Comparison of ENCODE assay signal across 8 cellular contexts in the genomic region with DNA sequence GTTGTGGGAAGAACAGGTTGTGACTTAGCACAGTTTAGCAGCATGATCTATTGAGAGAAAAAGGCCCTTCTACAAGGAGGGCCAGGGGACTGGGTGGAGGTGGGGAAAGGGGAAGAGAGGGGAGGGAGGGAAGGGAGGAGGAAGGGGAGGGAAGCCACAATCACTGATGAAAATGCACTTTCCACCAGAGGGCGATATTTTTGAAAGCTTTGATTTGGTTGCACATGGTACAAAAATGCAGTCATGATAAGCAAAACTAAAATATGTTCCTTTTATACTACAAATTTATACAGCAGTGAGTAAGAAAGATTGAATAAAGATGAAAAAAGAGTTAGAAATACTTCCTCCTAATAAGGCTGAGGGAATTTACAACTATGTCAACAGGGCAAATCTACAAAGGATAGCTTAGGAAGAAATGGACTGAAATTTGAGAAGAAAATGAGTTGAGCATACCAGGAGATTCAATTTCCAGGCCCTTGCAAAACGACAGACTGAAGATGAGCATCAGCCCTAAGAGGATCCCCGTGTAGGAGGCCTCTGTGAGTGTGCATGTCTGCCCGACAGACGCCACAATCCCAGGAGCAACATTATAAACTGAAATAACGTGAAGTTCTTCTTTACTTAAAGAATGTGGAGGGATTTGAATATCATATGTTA. TPM values are rescaled to one million over a fixed set of nuclear protein-coding genes. Genes with fewer than 3 reads are reported as not detected.
DNase-seq lines count a peak whose midpoint lies in the region; ATAC-seq lines count a peak whose summit lies in the region.

No MANE protein-coding gene starts in this region.

- peaks cover 28% of the 10 kb centered on the region for H3K36me3 Mint-ChIP-seq in activated naive CD8-positive, alpha-beta T cell treated with anti-CD3 and anti-CD28 coated beads, Interleukin-2, amount 50 U/mL, for 24 hours (ENCODE audit: low read depth)
- H3K36me3 Mint-ChIP-seq in activated naive CD8-positive, alpha-beta T cell treated with anti-CD3 and anti-CD28 coated beads for 36 hours, result peaks cover 22% of the 10 kb centered on the region

- no peaks in the 10 kb centered on the region for H3K4me1 ChIP-seq in mesendoderm (ENCODE audit: control insufficient read depth, low read depth, low read length)

- H2BK120ac ChIP-seq in mesendoderm (ENCODE audit: low read depth, low read length), result no peak overlapping the region

- no peak overlapping the region for H3K4me2 ChIP-seq in mesendoderm (ENCODE audit: low read length)

- peaks cover 6% of the 10 kb centered on the region for H3K9me3 Mint-ChIP-seq in activated naive CD8-positive, alpha-beta T cell treated with anti-CD3 and anti-CD28 coated beads, Interleukin-2, amount 50 U/mL, for 24 hours
- H3K9me3 Mint-ChIP-seq in activated naive CD8-positive, alpha-beta T cell treated with anti-CD3 and anti-CD28 coated beads for 36 hours, result peaks cover 5% of the 10 kb centered on the region

- H3K4me3 Mint-ChIP-seq in activated naive CD8-positive, alpha-beta T cell treated with anti-CD3 and anti-CD28 coated beads, Interleukin-2, amount 50 U/mL, for 24 hours, result no peak overlapping the region
- no peak overlapping the region for H3K4me3 Mint-ChIP-seq in activated naive CD8-positive, alpha-beta T cell treated with anti-CD3 and anti-CD28 coated beads for 36 hours

- no peaks in the 10 kb centered on the region for H3K27me3 ChIP-seq in mesendoderm (ENCODE audit: insufficient read depth, low read length, poor library complexity)

- no peak overlapping the region for H3K4ac ChIP-seq in mesendoderm (ENCODE audit: low read depth, low read length)

- no peaks in the 10 kb centered on the region for H3K36me3 ChIP-seq in mesendoderm (ENCODE audit: control insufficient read depth, insufficient read depth, low read length)

- no peak overlapping the region for H3K9ac ChIP-seq in mesendoderm (ENCODE audit: low read length)

- H3K79me1 ChIP-seq in mesendoderm (ENCODE audit: low read length), result no peaks in the 10 kb centered on the region

- no peak overlapping the region for H2AK5ac ChIP-seq in mesendoderm (ENCODE audit: low read length)

- H2BK15ac ChIP-seq in mesendoderm (replicated peaks; ENCODE audit: low read depth), result no peak overlapping the region

- no peaks in the 10 kb centered on the region for H3K79me2 ChIP-seq in mesendoderm (ENCODE audit: control insufficient read depth, insufficient read depth, low read length)

- no peak overlapping the region for H3K23ac ChIP-seq in mesendoderm (ENCODE audit: low read length)

- H4K5ac ChIP-seq in mesendoderm (ENCODE audit: low read length), result no peak overlapping the region

- H3K56ac ChIP-seq in mesendoderm (ENCODE audit: low read length), result no peak overlapping the region

- DNase-seq in activated naive CD8-positive, alpha-beta T cell treated with anti-CD3 and anti-CD28 coated beads, Interleukin-2, amount 50 U/mL, for 24 hours, result peak; percentile 16
- DNase-seq in activated naive CD8-positive, alpha-beta T cell treated with anti-CD3 and anti-CD28 coated beads for 36 hours, result no peak
- DNase-seq in NCI-H82 (lab: John Stamatoyannopoulos, UW) (peak; percentile 70), cerebellar cortex (ENCODE audit: low spot score) (peak; percentile 44), mesendoderm (peak; percentile 72), HuH-7 (ENCODE audit: low spot score) (no peak), NCI-H1930 (lab: John Stamatoyannopoulos, UW) (no peak)

- ATAC-seq in activated naive CD8-positive, alpha-beta T cell treated with anti-CD3 and anti-CD28 coated beads, Interleukin-2, amount 50 U/mL, for 24 hours, result no peak
- ATAC-seq in HG02852 (IDR thresholded peaks at IDR 0.05; ENCODE audit: unreplicated experiment), result peak; percentile 61

- peaks cover 3% of the 10 kb centered on the region for H3K4me1 Mint-ChIP-seq in activated naive CD8-positive, alpha-beta T cell treated with anti-CD3 and anti-CD28 coated beads, Interleukin-2, amount 50 U/mL, for 24 hours
- H3K4me1 Mint-ChIP-seq in activated naive CD8-positive, alpha-beta T cell treated with anti-CD3 and anti-CD28 coated beads for 36 hours, result peaks cover 7% of the 10 kb centered on the region

- no CpG with 5 or more reads among the region's 6 CpGs for WGBS in mesendoderm (ENCODE audit: extremely low coverage, insufficient coverage, low lambda C conversion rate)

- no peak overlapping the region for H3K27ac Mint-ChIP-seq in activated naive CD8-positive, alpha-beta T cell treated with anti-CD3 and anti-CD28 coated beads, Interleukin-2, amount 50 U/mL, for 24 hours
- no peak overlapping the region for H3K27ac Mint-ChIP-seq in activated naive CD8-positive, alpha-beta T cell treated with anti-CD3 and anti-CD28 coated beads for 36 hours

- H3K27ac ChIP-seq in mesendoderm (ENCODE audit: low read depth, low read length), result no peak overlapping the region

- no peak overlapping the region for H3K18ac ChIP-seq in mesendoderm (ENCODE audit: low read length)

- no peaks in the 10 kb centered on the region for H3K27me3 Mint-ChIP-seq in activated naive CD8-positive, alpha-beta T cell treated with anti-CD3 and anti-CD28 coated beads, Interleukin-2, amount 50 U/mL, for 24 hours
- no peaks in the 10 kb centered on the region for H3K27me3 Mint-ChIP-seq in activated naive CD8-positive, alpha-beta T cell treated with anti-CD3 and anti-CD28 coated beads for 36 hours

- no peak overlapping the region for H3K4me3 ChIP-seq in mesendoderm (ENCODE audit: low read length)

- no peak overlapping the region for H2BK5ac ChIP-seq in mesendoderm (ENCODE audit: low read length)

- no peak overlapping the region for H4K8ac ChIP-seq in mesendoderm (ENCODE audit: low read depth, low read length)

RNA-seq across cellular contexts. Expression of a gene that starts 17.2 kb away (rescaled TPM):
- total RNA-seq in activated naive CD8-positive, alpha-beta T cell treated with anti-CD3 and anti-CD28 coated beads for 36 hours, result 10 to 100 TPM; 15.8 to 17.9 TPM
- 9.7 TPM for polyA plus RNA-seq in mesendoderm (2013, experiment 1 of 2)
- polyA plus RNA-seq in mesendoderm (2013, experiment 2 of 2), result 9.4 TPM

RNA-seq across cellular contexts. Expression of a gene that starts 18.1 kb away (rescaled TPM):
- total RNA-seq in activated naive CD8-positive, alpha-beta T cell treated with anti-CD3 and anti-CD28 coated beads for 36 hours, result 100 to 1,000 TPM; 170 to 172 TPM
- polyA plus RNA-seq in mesendoderm (2013, experiment 1 of 2), result 118 TPM
- polyA plus RNA-seq in mesendoderm (2013, experiment 2 of 2), result 119 TPM

RNA-seq across cellular contexts. Expression of a gene that starts 41.3 kb away (rescaled TPM):
- total RNA-seq in activated naive CD8-positive, alpha-beta T cell treated with anti-CD3 and anti-CD28 coated beads for 36 hours, result not detected
- polyA plus RNA-seq in mesendoderm (2013, experiment 1 of 2), result 1.9 TPM
- polyA plus RNA-seq in mesendoderm (2013, experiment 2 of 2), result 2.4 TPM

Comparison
In these comparisons a context has a peak if more than half of its experiments do, and no peak if none do; other contexts are left out.
1. DNase-seq: peak in activated naive CD8-positive, alpha-beta T cell treated with anti-CD3 and anti-CD28 coated beads, Interleukin-2, amount 50 U/mL, for 24 hours (single experiment), NCI-H82 (single experiment), cerebellar cortex (single experiment) and mesendoderm (single experiment); none in activated naive CD8-positive, alpha-beta T cell treated with anti-CD3 and anti-CD28 coated beads for 36 hours (single experiment), HuH-7 (single experiment) and NCI-H1930 (0 of 2).